ENCODE assay signal across 35 cellular contexts in genomic region chr13:98629055-98629454, GRCh38.
"Had no signal": no experiment of that assay in that cellular context is flagged by ENCODE, and none has a peak within 500 bp of the region (broad histone marks: within the 10 kb centered on the region; RNA-seq: fewer than 3 reads in every experiment).

No MANE protein-coding gene starts in this region.

- DNase-seq: Karpas-422, Kasumi-1, MG63, MM.1S, MV-4-11, NCI-H1048, NCI-H1092, NCI-H1092 treated with DMSO at 0.1 percent for 48 hours, NCI-H1105, NCI-H1105 treated with DMSO at 0.1 percent for 48 hours, NCI-H1417, NCI-H1417 treated with DMSO at 0.1 percent for 48 hours, NCI-H1436, NCI-H1436 treated with DMSO at 0.1 percent for 48 hours, NCI-H146, NCI-H1694, NCI-H1694 treated with DMSO at 0.1 percent for 48 hours, NCI-H187, NCI-H187 treated with DMSO at 0.1 percent for 48 hours, NCI-H1930, NCI-H2029, NCI-H2029 treated with DMSO at 0.1 percent for 48 hours, NCI-H2081, NCI-H2081 treated with DMSO at 0.1 percent for 48 hours, NCI-H2107, NCI-H2171, NCI-H2171 treated with DMSO at 0.1 percent for 48 hours, NCI-H2227 treated with DMSO at 0.1 percent for 48 hours, NCI-H226, NCI-H345, NCI-H446, NCI-H446 treated with DMSO at 0.1 percent for 48 hours, NCI-H510A, NCI-H510A treated with DMSO at 0.1 percent for 48 hours, NCI-H524 had no signal

- H3K4me3 ChIP-seq: MG63 had no signal

- H3K27me3 ChIP-seq: MG63 had no signal

- H3K36me3 ChIP-seq: MG63 had no signal

- H3K9me3 ChIP-seq: MG63 had no signal
